In the genomic region with DNA sequence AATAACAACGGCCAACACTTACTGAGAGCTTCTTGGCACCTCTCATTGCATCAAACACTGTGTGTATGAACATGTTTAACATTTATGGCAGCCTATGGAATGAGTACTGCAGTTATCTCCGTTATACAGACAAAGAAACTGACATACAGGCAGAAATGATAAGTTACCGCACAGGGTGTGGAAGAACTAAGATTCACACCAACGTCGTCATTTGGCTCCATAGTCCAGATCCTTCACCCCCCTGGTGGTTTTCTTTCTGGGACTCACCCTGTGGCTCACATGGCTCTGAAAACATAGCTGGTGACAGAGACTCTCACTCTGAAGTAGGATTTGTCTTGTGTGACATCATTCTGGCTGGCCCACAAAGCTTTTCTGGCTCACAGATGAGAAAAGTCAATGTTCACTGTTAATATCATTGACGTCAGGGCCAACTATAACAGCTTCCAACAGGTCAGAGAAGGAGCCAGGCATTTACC, we compare ENCODE assay signal across 1 cellular context.
TF ChIP-seq lines count a peak whose summit lies in the region.

No MANE protein-coding gene starts in this region.

TF ChIP-seq in K562, 482 proteins besides CTCF, POLR2A, EP300 and RAD21 (continued from another document and continues in another):
- TF ChIP-seq SMAD3 (CRISPR knock-in tag; conservative IDR thresholded peaks at IDR 0.05) (no peak), PTTG1 (tag; IDR thresholded peaks at IDR 0.05; ENCODE audit: low read depth) (no peak), RAD51 (IDR thresholded peaks at IDR 0.05; ENCODE audit: borderline replicate concordance, low read depth) (peak; percentile 18; the same call in 1 of the 2 replicates), ZBED1 (IDR thresholded peaks at IDR 0.05) (no peak), ZNF395 (CRISPR knock-in tag; IDR thresholded peaks at IDR 0.05) (peak; percentile 68), CBX3 (IDR thresholded peaks at IDR 0.05; ENCODE audit: borderline replicate concordance in 1 of 2, low read length in 2 of 2) (peak in 1 of 2 experiments; percentile 86; a peak in 2 of 3 replicates), NCOA2 (IDR thresholded peaks at IDR 0.05; ENCODE audit: partially characterized antibody in 2 of 2) (peak in 1 of 2 experiments; percentile 36), ZNF668 (CRISPR knock-in tag; IDR thresholded peaks at IDR 0.05) (no peak), NFIC (IDR thresholded peaks at IDR 0.05) (peak; percentile 83), CTCFL (IDR thresholded peaks at IDR 0.05; ENCODE audit: borderline replicate concordance, insufficient read depth, low read depth, low read length, poor library complexity, severe bottlenecking) (peak; percentile 6), ZNF124 (CRISPR knock-in tag; IDR thresholded peaks at IDR 0.05) (no peak), ARNT (IDR thresholded peaks at IDR 0.05) (peak in 1 of 2 experiments; percentile 31; a peak in 1 of 4 replicates), ZNF707 (CRISPR knock-in tag; conservative IDR thresholded peaks at IDR 0.05) (no peak), CXXC5 (CRISPR knock-in tag; IDR thresholded peaks at IDR 0.05) (peak; percentile 86), ZNF785 (CRISPR knock-in tag; IDR thresholded peaks at IDR 0.05) (no peak), MBD2 (IDR thresholded peaks at IDR 0.05; ENCODE audit: borderline replicate concordance, low read depth) (peak; percentile 17; the same call in 1 of the 2 replicates), TBP (optimal IDR thresholded peaks at IDR 0.05; ENCODE audit: low read depth, low read length) (peak; percentile 72), FOXK2 (conservative IDR thresholded peaks at IDR 0.05 in 1 of 2, IDR thresholded peaks at IDR 0.05 in 1 of 2; ENCODE audit: low read depth in 2 of 2) (peak in 1 of 2 experiments; percentile 50; a peak in 1 of 4 replicates), TRIM24 (IDR thresholded peaks at IDR 0.05) (peak; percentile 79 to 89; a peak in 3 of 4 replicates), FOXM1 (IDR thresholded peaks at IDR 0.05; ENCODE audit: low read depth) (peak; percentile 86), FOXM1 (CRISPR knock-in tag; IDR thresholded peaks at IDR 0.05; ENCODE audit: low read depth) (no peak), TEAD1 (CRISPR knock-in tag; IDR thresholded peaks at IDR 0.05) (peak in 1 of 2 experiments; percentile 61; a peak in 2 of 4 replicates), ATF7 (IDR thresholded peaks at IDR 0.05) (peak; percentile 90), MCM2 (IDR thresholded peaks at IDR 0.05; ENCODE audit: low read depth) (no peak), RFX7 (CRISPR knock-in tag; IDR thresholded peaks at IDR 0.05) (no peak), SMAD1 (IDR thresholded peaks at IDR 0.05; ENCODE audit: low read depth, low read length, partially characterized antibody) (peak; percentile 39), TEAD4 (IDR thresholded peaks at IDR 0.05; ENCODE audit: low read length) (peak; percentile 98), TEAD4 (CRISPR knock-in tag; IDR thresholded peaks at IDR 0.05; ENCODE audit: borderline replicate concordance) (no peak), GATAD2B (IDR thresholded peaks at IDR 0.05; ENCODE audit: borderline replicate concordance) (0 out of 2 replicates have a peak, but pooled peaks have one; percentile 34), FOXP1 (CRISPR knock-in tag; IDR thresholded peaks at IDR 0.05) (no peak), ZNF316 (IDR thresholded peaks at IDR 0.05) (no peak), PHB2 (IDR thresholded peaks at IDR 0.05; ENCODE audit: low read depth) (peak; percentile 71), CCNT2 (IDR thresholded peaks at IDR 0.05; ENCODE audit: borderline replicate concordance, extremely low read depth, insufficient read length, low read depth, low read length) (peak; percentile 76), SIRT6 (IDR thresholded peaks at IDR 0.05; ENCODE audit: low read depth, low read length) (no peak)
- TF ChIP-seq, protein P1, sequence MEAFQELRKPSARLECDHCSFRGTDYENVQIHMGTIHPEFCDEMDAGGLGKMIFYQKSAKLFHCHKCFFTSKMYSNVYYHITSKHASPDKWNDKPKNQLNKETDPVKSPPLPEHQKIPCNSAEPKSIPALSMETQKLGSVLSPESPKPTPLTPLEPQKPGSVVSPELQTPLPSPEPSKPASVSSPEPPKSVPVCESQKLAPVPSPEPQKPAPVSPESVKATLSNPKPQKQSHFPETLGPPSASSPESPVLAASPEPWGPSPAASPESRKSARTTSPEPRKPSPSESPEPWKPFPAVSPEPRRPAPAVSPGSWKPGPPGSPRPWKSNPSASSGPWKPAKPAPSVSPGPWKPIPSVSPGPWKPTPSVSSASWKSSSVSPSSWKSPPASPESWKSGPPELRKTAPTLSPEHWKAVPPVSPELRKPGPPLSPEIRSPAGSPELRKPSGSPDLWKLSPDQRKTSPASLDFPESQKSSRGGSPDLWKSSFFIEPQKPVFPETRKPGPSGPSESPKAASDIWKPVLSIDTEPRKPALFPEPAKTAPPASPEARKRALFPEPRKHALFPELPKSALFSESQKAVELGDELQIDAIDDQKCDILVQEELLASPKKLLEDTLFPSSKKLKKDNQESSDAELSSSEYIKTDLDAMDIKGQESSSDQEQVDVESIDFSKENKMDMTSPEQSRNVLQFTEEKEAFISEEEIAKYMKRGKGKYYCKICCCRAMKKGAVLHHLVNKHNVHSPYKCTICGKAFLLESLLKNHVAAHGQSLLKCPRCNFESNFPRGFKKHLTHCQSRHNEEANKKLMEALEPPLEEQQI (IDR thresholded peaks at IDR 0.05) = peak; percentile 83
- TF ChIP-seq, protein P2, sequence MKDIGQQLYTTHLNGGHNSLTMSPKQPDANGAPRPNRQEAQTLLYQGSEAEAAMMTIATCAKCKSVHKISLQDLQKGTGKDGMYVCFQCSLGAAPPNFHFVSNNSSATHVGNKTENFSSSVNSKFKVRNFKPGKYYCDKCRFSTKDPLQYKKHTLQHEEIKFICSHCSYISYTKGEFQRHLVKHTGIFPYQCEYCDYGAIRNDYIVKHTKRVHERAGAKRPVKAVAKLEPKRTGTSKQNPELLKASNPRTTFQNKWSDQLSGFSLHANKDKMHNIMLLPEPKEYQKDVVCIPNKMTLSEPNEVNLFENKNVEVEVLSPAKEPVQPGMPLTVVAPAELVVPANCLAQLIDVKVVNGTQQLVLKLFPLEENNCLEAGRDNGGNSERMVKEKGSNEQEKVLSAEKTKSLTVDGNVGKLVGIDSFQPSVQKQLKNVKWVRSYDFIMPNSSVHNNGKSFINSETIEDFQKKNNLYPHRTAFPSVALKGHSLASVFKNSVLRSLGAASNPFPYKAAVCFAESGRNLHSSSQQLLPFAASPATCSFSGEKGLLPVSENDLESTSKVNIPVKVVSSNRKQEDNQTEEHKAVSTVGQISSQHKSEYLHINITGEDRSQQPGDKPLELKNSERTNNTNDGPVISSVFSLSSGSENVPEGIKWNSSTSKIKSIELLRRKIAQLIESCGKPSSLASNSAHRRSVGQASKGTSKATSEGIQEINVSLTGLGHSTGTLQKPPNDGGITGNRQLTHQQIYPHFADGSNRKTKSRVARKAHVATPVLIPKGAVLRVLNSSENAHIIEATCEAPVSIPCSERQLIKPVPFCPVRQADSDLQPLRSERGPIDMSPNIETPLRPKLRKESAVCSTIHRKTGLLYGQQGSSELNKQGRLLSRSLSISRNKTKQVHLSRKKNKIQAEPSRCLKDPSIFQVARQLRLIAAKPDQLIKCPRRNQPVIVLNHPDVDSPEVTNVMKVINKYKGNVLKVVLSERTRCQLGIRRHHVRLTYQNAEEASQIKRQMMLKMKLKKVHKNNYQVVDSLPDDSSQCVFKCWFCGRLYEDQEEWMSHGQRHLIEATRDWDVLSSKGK (CRISPR knock-in tag; IDR thresholded peaks at IDR 0.05) = no peak
- TF ChIP-seq, protein P3, sequence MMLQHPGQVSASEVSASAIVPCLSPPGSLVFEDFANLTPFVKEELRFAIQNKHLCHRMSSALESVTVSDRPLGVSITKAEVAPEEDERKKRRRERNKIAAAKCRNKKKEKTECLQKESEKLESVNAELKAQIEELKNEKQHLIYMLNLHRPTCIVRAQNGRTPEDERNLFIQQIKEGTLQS (IDR thresholded peaks at IDR 0.05) = peak; percentile 75
- TF ChIP-seq, protein P3 (CRISPR knock-in tag; conservative IDR thresholded peaks at IDR 0.05) = no peak
